ENCODE assay signal across 8 cellular contexts in the genomic region with DNA sequence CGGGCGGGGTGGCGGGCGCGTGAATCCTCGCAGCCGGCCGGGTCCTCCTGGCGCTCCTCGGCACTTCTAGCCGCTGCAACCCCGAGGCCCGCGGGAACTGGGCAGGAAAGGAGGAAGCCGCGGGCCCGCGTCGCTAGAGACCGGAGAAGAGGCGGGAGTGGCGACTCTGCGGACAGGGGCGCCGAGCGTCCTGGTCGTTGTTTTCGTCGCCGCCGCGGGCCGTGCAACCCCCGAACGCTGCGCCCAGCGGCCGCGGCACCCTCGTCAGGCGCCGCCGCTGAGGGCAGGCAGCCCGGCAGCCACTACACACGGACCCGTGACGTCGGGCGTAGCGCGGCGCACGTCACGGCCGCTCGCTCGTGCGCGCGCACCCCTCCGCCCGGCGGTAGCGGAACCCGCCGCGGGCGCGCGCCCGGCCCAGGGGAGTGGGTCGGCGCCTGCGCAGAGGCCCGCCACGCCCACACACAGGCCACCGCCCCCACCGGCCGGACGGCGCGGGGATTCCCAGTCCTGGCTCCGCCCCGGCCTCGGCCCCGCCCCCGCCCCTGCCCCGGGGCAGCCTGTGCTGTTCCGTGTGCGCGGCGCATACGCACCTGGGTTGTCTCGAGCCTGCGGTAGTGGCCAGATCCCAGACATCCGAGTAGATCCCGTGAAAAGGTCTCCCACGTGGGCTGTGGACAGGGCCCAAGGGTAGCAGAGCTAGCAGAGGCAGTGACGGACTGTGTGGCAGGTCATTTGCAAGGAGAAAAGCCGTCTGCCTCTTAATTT. TPM values are rescaled to one million over a fixed set of nuclear protein-coding genes. Genes with fewer than 3 reads are reported as not detected.
DNase-seq lines count a peak whose midpoint lies in the region; ATAC-seq and TF ChIP-seq lines count a peak whose summit lies in the region.

Gene MAP3K2, minus strand, starts transcription at position 321 of the 768 bp plus-strand sequence. CDS start 44,846 bp downstream, outside the sequence.

- ATAC-seq in natural killer cell: peak; percentile 76 to 90 (median 76)

- H3K4me3 ChIP-seq in DOHH2 (ENCODE audit: low read length) (peak within 1 kb of the TSS; percentile 79), GM23248 (peak within 1 kb of the TSS; percentile 98), fibroblast of mammary gland (ENCODE audit: control insufficient read depth, low read depth, low read length) (peak within 1 kb of the TSS; percentile 71)

- H3F3A ChIP-seq in DOHH2 (ENCODE audit: control insufficient read depth, insufficient read depth) (peaks cover 18% of the 10 kb centered on the region), GM23248 (ENCODE audit: insufficient read depth) (peaks cover 26% of the 10 kb centered on the region)

- peak within 1 kb of the TSS; percentile 98 for H3K27ac Mint-ChIP-seq in activated T-helper 2 cell treated with anti-CD3 and anti-CD28 coated beads, Interferon-gamma antibody, Interleukin-2, Interleukin-4, amounts not matched to agents 10 μg/mL and 5 μg/mL and 100 μg/mL, durations not matched to agents 14 hours and 24 hours and 36 hours
- H3K27ac Mint-ChIP-seq in natural killer cell: peak within 1 kb of the TSS; percentile 96 to 97

- 1% methylated on average over 47 to 61 of the region's 100 CpGs for WGBS in GM23248 (ENCODE audit: low coverage in 1 of 2, low lambda C conversion rate in 2 of 2, missing lambda C conversion rate in 2 of 2), 2 experiments

- peaks cover 17% of the 10 kb centered on the region for H3K36me3 Mint-ChIP-seq in activated T-helper 2 cell treated with anti-CD3 and anti-CD28 coated beads, Interferon-gamma antibody, Interleukin-2, Interleukin-4, amounts not matched to agents 10 μg/mL and 5 μg/mL and 100 μg/mL, durations not matched to agents 14 hours and 24 hours and 36 hours (ENCODE audit: low read depth)
- H3K36me3 Mint-ChIP-seq in natural killer cell: no peaks in the 10 kb centered on the region

- TF ChIP-seq CTCF in DOHH2 (IDR thresholded peaks at IDR 0.05; ENCODE audit: low read depth, low read length, poor library complexity, severe bottlenecking) (no peak), fibroblast of mammary gland (conservative IDR thresholded peaks at IDR 0.05; ENCODE audit: control insufficient read depth, insufficient read depth, low read depth, low read length) (no peak), natural killer cell (IDR thresholded peaks at IDR 0.05) (no peak)

- peaks cover 65% of the 10 kb centered on the region for H3K4me1 Mint-ChIP-seq in activated T-helper 2 cell treated with anti-CD3 and anti-CD28 coated beads, Interferon-gamma antibody, Interleukin-2, Interleukin-4, amounts not matched to agents 10 μg/mL and 5 μg/mL and 100 μg/mL, durations not matched to agents 14 hours and 24 hours and 36 hours (ENCODE audit: low read depth)
- peaks cover 45 to 46% of the 10 kb centered on the region in 2 donors for H3K4me1 Mint-ChIP-seq in natural killer cell

- H3K27me3 ChIP-seq in DOHH2 (ENCODE audit: control insufficient read depth, low read length) (no peaks in the 10 kb centered on the region), GM23248 (replicated peaks; ENCODE audit: insufficient read depth) (no peaks in the 10 kb centered on the region)

- DNase-seq in GM23248 (peak; percentile 96), Kasumi-1 (lab: John Stamatoyannopoulos, UW) (peak; percentile 68), RPMI8226 (peak; percentile 96), fibroblast of mammary gland (ENCODE audit: low read depth) (peak; percentile 86), natural killer cell (peak; percentile 94)
- DNase-seq in activated T-helper 2 cell treated with anti-CD3 and anti-CD28 coated beads, Interferon-gamma antibody, Interleukin-2, Interleukin-4, amounts not matched to agents 10 μg/mL and 5 μg/mL and 100 μg/mL, durations not matched to agents 14 hours and 24 hours and 36 hours (ENCODE audit: low spot score): peak; percentile 90
- DNase-seq in stimulated activated naive CD4-positive, alpha-beta T cell (lab: John Stamatoyannopoulos, UW): peak; percentile 92 to 96 (median 94)

- peaks cover 10% of the 10 kb centered on the region for H3K36me3 ChIP-seq in DOHH2 (ENCODE audit: control insufficient read depth, low read length)
- H3K36me3 ChIP-seq in GM23248 (ENCODE audit: low read depth): no peaks in the 10 kb centered on the region

- peak within 1 kb of the TSS; percentile 100 for H3K9ac ChIP-seq in GM23248

- in situ Hi-C loops in GM23248 (cut with MboI): no loop called here

- H4K20me1 ChIP-seq in DOHH2 (ENCODE audit: control insufficient read depth, insufficient read depth, low read depth, low read length): peaks cover 11% of the 10 kb centered on the region
- H4K20me1 ChIP-seq in GM23248 (ENCODE audit: insufficient read depth): no peaks in the 10 kb centered on the region

- peak within 1 kb of the TSS; percentile 82 for H3K4me3 Mint-ChIP-seq in activated T-helper 2 cell treated with anti-CD3 and anti-CD28 coated beads, Interferon-gamma antibody, Interleukin-2, Interleukin-4, amounts not matched to agents 10 μg/mL and 5 μg/mL and 100 μg/mL, durations not matched to agents 14 hours and 24 hours and 36 hours (ENCODE audit: low read depth)
- H3K4me3 Mint-ChIP-seq in natural killer cell: peak within 1 kb of the TSS; percentile 92

- H3K9me2 ChIP-seq in DOHH2 (replicated peaks; ENCODE audit: control insufficient read depth, low read length) (no peaks in the 10 kb centered on the region), GM23248 (ENCODE audit: insufficient read depth) (no peaks in the 10 kb centered on the region)

- peaks cover 45% of the 10 kb centered on the region for H3K79me2 ChIP-seq in DOHH2 (ENCODE audit: control insufficient read depth, low read length)
- peaks cover 42% of the 10 kb centered on the region for H3K79me2 ChIP-seq in GM23248 (ENCODE audit: insufficient read depth)

- H3K4me2 ChIP-seq in DOHH2 (ENCODE audit: low read length): peak within 1 kb of the TSS; percentile 86
- H3K4me2 ChIP-seq in GM23248 (ENCODE audit: unreplicated experiment): peak within 1 kb of the TSS; percentile 100

- intact Hi-C loops in activated T-helper 2 cell treated with anti-CD3 and anti-CD28 coated beads, Interferon-gamma antibody, Interleukin-2, Interleukin-4, amounts not matched to agents 10 μg/mL and 5 μg/mL and 100 μg/mL, durations not matched to agents 14 hours and 24 hours and 36 hours (cut with micrococcal nuclease): loop anchor here (1.0 to 5.0 kb wide), 7 partner anchors 14 to 161 kb away; partner anchors contain the start of gene IWS1
- intact Hi-C loops in natural killer cell (cut with micrococcal nuclease): loop anchor here (1.0 to 5.0 kb wide), 7 partner anchors 17 to 731 kb away; partner anchors contain the start of genes GYPC, IWS1, SAP130 and SFT2D3

- H3K9me3 ChIP-seq in DOHH2 (ENCODE audit: control insufficient read depth, insufficient read depth, low read length): no peaks in the 10 kb centered on the region
- no peaks in the 10 kb centered on the region for H3K9me3 ChIP-seq in GM23248 (ENCODE audit: low read depth)

- H2AFZ ChIP-seq in GM23248: peak within 1 kb of the TSS; percentile 88

- H3K27ac ChIP-seq in DOHH2 (ENCODE audit: low read depth, low read length): peak within 1 kb of the TSS; percentile 83
- H3K27ac ChIP-seq in GM23248: peak within 1 kb of the TSS; percentile 98

- H3K4me1 ChIP-seq in DOHH2 (ENCODE audit: control insufficient read depth, low read length): peaks cover 61% of the 10 kb centered on the region
- peaks cover 41% of the 10 kb centered on the region for H3K4me1 ChIP-seq in GM23248 (ENCODE audit: insufficient read depth)

- H3K9me3 Mint-ChIP-seq in activated T-helper 2 cell treated with anti-CD3 and anti-CD28 coated beads, Interferon-gamma antibody, Interleukin-2, Interleukin-4, amounts not matched to agents 10 μg/mL and 5 μg/mL and 100 μg/mL, durations not matched to agents 14 hours and 24 hours and 36 hours: no peaks in the 10 kb centered on the region
- H3K9me3 Mint-ChIP-seq in natural killer cell: no peaks in the 10 kb centered on the region

- H3K27me3 Mint-ChIP-seq in activated T-helper 2 cell treated with anti-CD3 and anti-CD28 coated beads, Interferon-gamma antibody, Interleukin-2, Interleukin-4, amounts not matched to agents 10 μg/mL and 5 μg/mL and 100 μg/mL, durations not matched to agents 14 hours and 24 hours and 36 hours (ENCODE audit: low read depth): no peaks in the 10 kb centered on the region
- no peaks in the 10 kb centered on the region for H3K27me3 Mint-ChIP-seq in natural killer cell (ENCODE audit: low read depth in 2 of 2)

RNA-seq across cellular contexts. Expression of gene MAP3K2, which starts in this region (rescaled TPM):
- 39.6 and 41.0 TPM in 2 replicates for total RNA-seq in GM23248 (2014; rRNA removed; shearing (Covaris generic))
- 32.9 and 36.7 TPM in 2 replicates for polyA plus RNA-seq in GM23248 (2016; fragmentation: Nextera tagmentation; extraction: Ambion mirVana)
- total RNA-seq in activated T-helper 2 cell treated with anti-CD3 and anti-CD28 coated beads, Interferon-gamma antibody, Interleukin-2, Interleukin-4, amounts not matched to agents 10 μg/mL and 5 μg/mL and 100 μg/mL, durations not matched to agents 14 hours and 24 hours and 36 hours: 49.6 and 51.3 TPM in 2 replicates
- 100 to 1,000 TPM in 2 of 3 donors, 10 to 100 TPM in 1; 99.4 to 109 (median 106) TPM for total RNA-seq in natural killer cell

Comparison
In these comparisons a context has a peak if more than half of its experiments do, and no peak if none do; other contexts are left out.
1. Peak in every context shown above with its lines: DNase-seq, ATAC-seq, H3K4me3 ChIP-seq and H3K27ac ChIP-seq.